Comparison of ENCODE assay signal across 30 cellular contexts in genomic region chrX:82528525-82528924, GRCh38.
"Had no signal": no experiment of that assay in that cellular context is flagged by ENCODE, and none has a peak within 500 bp of the region (broad histone marks: within the 10 kb centered on the region; RNA-seq: fewer than 3 reads in every experiment).

No MANE protein-coding gene starts in this region.

- H3K27ac ChIP-seq: neural progenitor cell, ovary, parathyroid adenoma, psoas muscle, skin epidermis, stomach, thoracic aorta, thyroid gland, tibial nerve, upper lobe of left lung, vagina had no signal

- H3K27me3 Mint-ChIP-seq: naive thymus-derived CD4-positive, alpha-beta T cell; progenitor cell of endocrine pancreas; stimulated activated naive B cell treated with anti-CD40 and anti-IgM and Interleukin-4, amounts not matched to agents 10 μg/mL and 1 μg/mL and 100 μg/mL, for 72 hours; stimulated activated naive CD8-positive, alpha-beta T cell treated with anti-CD3 and anti-CD28 coated beads, Interleukin-15, Interleukin-2, amounts not matched to agents 100 ng/mL and 50 ng/mL, for 24 hours had no signal

- H3K36me3 Mint-ChIP-seq: naive thymus-derived CD4-positive, alpha-beta T cell; natural killer cell; neural progenitor cell; stimulated activated effector memory CD8-positive, alpha-beta T cell treated with anti-CD3 and anti-CD28 coated beads, Interleukin-12 subunit alpha, Interleukin-12 subunit beta, amount 100 ng/mL, for 72 hours; stimulated activated naive B cell treated with anti-CD40 and anti-IgM and Interleukin-4, amounts not matched to agents 10 μg/mL and 1 μg/mL and 100 μg/mL, for 72 hours had no signal

- H3K79me2 ChIP-seq: parathyroid adenoma had no signal

- H3K9ac ChIP-seq: neural progenitor cell, parathyroid adenoma had no signal

- H3K36me3 ChIP-seq: neural progenitor cell, ovary, stomach, thoracic aorta, thyroid gland, tibial nerve, upper lobe of left lung, vagina had no signal

- H3K4me3 Mint-ChIP-seq: naive thymus-derived CD4-positive, alpha-beta T cell; natural killer cell; nephron; neural progenitor cell; stimulated activated effector memory CD8-positive, alpha-beta T cell treated with anti-CD3 and anti-CD28 coated beads, Interleukin-12 subunit alpha, Interleukin-12 subunit beta, amount 100 ng/mL, for 72 hours; stimulated activated naive B cell treated with anti-CD40 and anti-IgM and Interleukin-4, amounts not matched to agents 10 μg/mL and 1 μg/mL and 100 μg/mL, for 72 hours; stimulated activated naive CD8-positive, alpha-beta T cell treated with anti-CD3 and anti-CD28 coated beads, Interleukin-15, Interleukin-2, amounts not matched to agents 100 ng/mL and 50 ng/mL, for 24 hours had no signal

- DNase-seq: naive thymus-derived CD4-positive, alpha-beta T cell; natural killer cell; occipital lobe; ovary; posterior cingulate gyrus; psoas muscle; right cardiac atrium; stimulated activated CD4-positive, alpha-beta T cell treated with anti-CD3 and anti-CD28 coated beads, Interleukin-15, amount 100 ng/mL, for 24 hours; stimulated activated CD4-positive, alpha-beta T cell treated with anti-CD3 and anti-CD28 coated beads, Interleukin-2, amount 100 ng/mL, for 24 hours; stimulated activated CD4-positive, alpha-beta T cell treated with anti-CD3 and anti-CD28 coated beads, Interleukin-2, amount 100 ng/mL, for 48 hours; stimulated activated CD4-positive, alpha-beta T cell treated with anti-CD3 and anti-CD28 coated beads, Interleukin-4, amount 100 ng/mL, for 24 hours; stimulated activated naive B cell treated with anti-CD40 and anti-IgM and Interleukin-4, amounts not matched to agents 10 μg/mL and 1 μg/mL and 100 μg/mL, for 72 hours; stimulated activated naive CD4-positive, alpha-beta T cell treated with Interleukin-2 at 50 U/mL for 16 hours; stomach; thyroid gland; trophoblast cell; upper lobe of left lung had no signal

- H3K4me3 ChIP-seq: neural progenitor cell, ovary, psoas muscle, skin epidermis, smooth muscle cell, stomach, thoracic aorta, thyroid gland, tibial nerve, upper lobe of left lung, vagina had no signal

- H3K4me1 ChIP-seq: neural progenitor cell, parathyroid adenoma, psoas muscle, stomach, thyroid gland, tibial nerve, upper lobe of left lung, vagina had no signal

- ATAC-seq: naive thymus-derived CD4-positive, alpha-beta T cell; natural killer cell; psoas muscle; right cardiac atrium; sciatic nerve; stimulated activated effector memory CD8-positive, alpha-beta T cell treated with anti-CD3 and anti-CD28 coated beads, Interleukin-12 subunit alpha, Interleukin-12 subunit beta, amount 100 ng/mL, for 72 hours; stimulated activated naive B cell treated with anti-CD40 and anti-IgM and Interleukin-4, amounts not matched to agents 10 μg/mL and 1 μg/mL and 100 μg/mL, for 72 hours had no signal

- H3K27me3 ChIP-seq: neural progenitor cell, ovary, stomach, thyroid gland, tibial nerve, upper lobe of left lung, vagina had no signal

- FAIRE-seq: urothelium cell line had no signal

- H2AFZ ChIP-seq: neural progenitor cell, parathyroid adenoma had no signal

- H3K4me2 ChIP-seq: neural progenitor cell, smooth muscle cell had no signal

- H3K9me3 ChIP-seq: ovary, psoas muscle, stomach, thoracic aorta, thyroid gland, tibial nerve, upper lobe of left lung, vagina had no signal

- H3K4me1 Mint-ChIP-seq: naive thymus-derived CD4-positive, alpha-beta T cell; natural killer cell; nephron; neural progenitor cell; stimulated activated effector memory CD8-positive, alpha-beta T cell treated with anti-CD3 and anti-CD28 coated beads, Interleukin-12 subunit alpha, Interleukin-12 subunit beta, amount 100 ng/mL, for 72 hours; stimulated activated naive B cell treated with anti-CD40 and anti-IgM and Interleukin-4, amounts not matched to agents 10 μg/mL and 1 μg/mL and 100 μg/mL, for 72 hours had no signal

- H3K27ac Mint-ChIP-seq: naive thymus-derived CD4-positive, alpha-beta T cell; natural killer cell; nephron; neural progenitor cell; progenitor cell of endocrine pancreas; stimulated activated effector memory CD8-positive, alpha-beta T cell treated with anti-CD3 and anti-CD28 coated beads, Interleukin-12 subunit alpha, Interleukin-12 subunit beta, amount 100 ng/mL, for 72 hours; stimulated activated naive B cell treated with anti-CD40 and anti-IgM and Interleukin-4, amounts not matched to agents 10 μg/mL and 1 μg/mL and 100 μg/mL, for 72 hours; stimulated activated naive CD8-positive, alpha-beta T cell treated with anti-CD3 and anti-CD28 coated beads, Interleukin-15, Interleukin-2, amounts not matched to agents 100 ng/mL and 50 ng/mL, for 24 hours had no signal

- H3K9me3 Mint-ChIP-seq: nephron; neural progenitor cell; stimulated activated effector memory CD8-positive, alpha-beta T cell treated with anti-CD3 and anti-CD28 coated beads, Interleukin-12 subunit alpha, Interleukin-12 subunit beta, amount 100 ng/mL, for 72 hours; stimulated activated naive B cell treated with anti-CD40 and anti-IgM and Interleukin-4, amounts not matched to agents 10 μg/mL and 1 μg/mL and 100 μg/mL, for 72 hours; stimulated activated naive CD8-positive, alpha-beta T cell treated with anti-CD3 and anti-CD28 coated beads, Interleukin-15, Interleukin-2, amounts not matched to agents 100 ng/mL and 50 ng/mL, for 24 hours had no signal
